15 cellular contexts compared by ENCODE assay signal in genomic region chr20:63029358-63030121, GRCh38. TPM values are rescaled to one million over a fixed set of nuclear protein-coding genes. Genes with fewer than 3 reads are reported as not detected.
DNase-seq lines count a peak whose midpoint lies in the region; FAIRE-seq and TF ChIP-seq lines count a peak whose summit lies in the region.
"Had no signal": no experiment of that assay in that cellular context is flagged by ENCODE, and none has a peak within 500 bp of the region (broad histone marks: within the 10 kb centered on the region; RNA-seq: fewer than 3 reads in every experiment).

No MANE protein-coding gene starts in this region.

- no peaks in the 10 kb centered on the region for H3K9me3 ChIP-seq in vagina
- H3K9me3 ChIP-seq: body of pancreas, thoracic aorta had no signal

- H3K4me3 ChIP-seq in GM12864 (ENCODE audit: low read depth, low read length), result peak overlapping the region; percentile 18
- no peak overlapping the region for H3K4me3 ChIP-seq in vagina
- H3K4me3 ChIP-seq: body of pancreas, thoracic aorta had no signal

- TF ChIP-seq POLR2A in vagina (IDR thresholded peaks at IDR 0.05), result no peak

- H3K27ac ChIP-seq in vagina, result no peak overlapping the region
- H3K27ac ChIP-seq: body of pancreas, epithelial cell of prostate, thoracic aorta had no signal

- no peaks in the 10 kb centered on the region for H3K36me3 ChIP-seq in vagina
- H3K36me3 ChIP-seq: thoracic aorta had no signal

- H3K4me1 ChIP-seq in vagina, result no peaks in the 10 kb centered on the region

- DNase-seq in NCI-H345 (lab: John Stamatoyannopoulos, UW) (peak; percentile 35), NCI-H345 treated with DMSO at 0.1 percent for 48 hours (lab: John Stamatoyannopoulos, UW; ENCODE audit: unreplicated experiment) (no peak), GM12864 (ENCODE audit: low read depth) (no peak), RPMI8226 (peak; percentile 65), left kidney (ENCODE audit: low read depth, low spot score) (peak; percentile 73), vagina (ENCODE audit: extremely low spot score in 2 of 2) (no peak), GM19239 (ENCODE audit: insufficient read length, low spot score) (no peak), SHP77 treated with DMSO at 0.1 percent for 48 hours (lab: John Stamatoyannopoulos, UW) (no peak)
- DNase-seq: body of pancreas; NK-92 treated with Interleukin-12 subunit alpha and Interleukin-12 subunit beta, amount 100 ng/mL, for 24 hours; T-helper 1 cell had no signal

- FAIRE-seq in GM19239 (lab: Jason Lieb, UNC), result no peak

- TF ChIP-seq CTCF in GM12864 (IDR thresholded peaks at IDR 0.05; ENCODE audit: low read depth, low read length, missing control alignments), result no peak
- TF ChIP-seq CTCF in vagina (IDR thresholded peaks at IDR 0.05), result no peak

- H3K27me3 ChIP-seq in vagina, result no peaks in the 10 kb centered on the region

- intact Hi-C loops in vagina (cut with DNase I), result no loop called here

RNA-seq across cellular contexts. Expression of gene BHLHE23, which starts 22.8 kb away (rescaled TPM):
- not detected for total RNA-seq in vagina
- total RNA-seq: body of pancreas, mononuclear cell, right cardiac atrium, thoracic aorta had no signal

Comparison
In these comparisons a context has a peak if more than half of its experiments do, and no peak if none do; other contexts are left out.
1. DNase-seq: peak in NCI-H345 (single experiment), RPMI8226 (single experiment) and left kidney (single experiment); none in NCI-H345 treated with DMSO at 0.1 percent for 48 hours (single experiment), GM12864 (single experiment), vagina (0 of 2), GM19239 (single experiment) and SHP77 treated with DMSO at 0.1 percent for 48 hours (single experiment).